Comparison of ENCODE assay signal across 15 cellular contexts in the genomic region with DNA sequence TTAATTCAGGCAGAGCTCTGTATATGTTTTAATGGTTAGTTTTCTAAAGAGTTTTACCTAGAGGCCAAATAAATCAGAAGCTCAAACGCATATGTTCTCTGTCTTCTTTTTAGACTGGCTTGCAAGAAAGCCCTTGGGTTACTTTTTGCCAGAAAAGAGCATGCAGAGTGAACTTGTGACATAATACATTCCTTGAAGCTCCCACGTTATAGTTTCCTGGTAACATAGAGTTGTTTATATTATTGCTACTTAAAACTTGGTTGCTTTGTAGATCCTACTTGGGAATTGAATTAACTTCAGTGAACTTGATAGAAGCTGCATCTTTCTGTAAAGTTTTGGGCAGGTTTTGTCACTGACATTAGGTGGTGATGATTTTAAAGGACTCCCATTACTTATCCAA.
A peak's percentile ranks its signal among the peaks of the same experiment; 100 is the strongest.
DNase-seq lines count a peak whose midpoint lies in the region; ATAC-seq, FAIRE-seq and TF ChIP-seq lines count a peak whose summit lies in the region.
"Had no signal": no experiment of that assay in that cellular context is flagged by ENCODE, and none has a peak within 500 bp of the region (broad histone marks: within the 10 kb centered on the region; RNA-seq: fewer than 3 reads in every experiment).

No MANE protein-coding gene starts in this region.

- H2AFZ ChIP-seq in IMR-90 (replicated peaks; ENCODE audit: low read length, poor library complexity) (no peak overlapping the region), mammary epithelial cell (ENCODE audit: low read depth, low read length) (no peak overlapping the region), hepatocyte (no peak overlapping the region)

- no peak overlapping the region for H4K5ac ChIP-seq in IMR-90 (ENCODE audit: low read depth, low read length)

- in situ Hi-C loops in IMR-90 (cut with MboI; ENCODE audit: low sequenced_read_pairs) (no loop called here), mammary epithelial cell (cut with MboI; ENCODE audit: low sequenced_read_pairs in 2 of 2) (no loop called here)

- H3K36me3 ChIP-seq in IMR-90 (ENCODE audit: control insufficient read depth, insufficient read depth, low read length) (peaks cover 15% of the 10 kb centered on the region), mammary epithelial cell (ENCODE audit: insufficient read depth, low read length) (peaks cover 15% of the 10 kb centered on the region), hepatocyte (replicated peaks; ENCODE audit: insufficient read depth, low read depth) (no peaks in the 10 kb centered on the region), subcutaneous abdominal adipose tissue (ENCODE audit: control insufficient read depth in 5 of 5, insufficient read depth in 5 of 5, low read length in 5 of 5) (peaks cover 0 to 13% (median 4%) of the 10 kb centered on the region in 5 donors)
- H3K36me3 ChIP-seq: tibial nerve had no signal

- H2BK5ac ChIP-seq in IMR-90 (ENCODE audit: low read depth, low read length, poor library complexity, severe bottlenecking), result no peak overlapping the region

- H4K91ac ChIP-seq in IMR-90 (ENCODE audit: insufficient read depth, low read depth, low read length), result no peak overlapping the region

- H3K27ac ChIP-seq in IMR-90 (ENCODE audit: insufficient read depth, low read length) (no peak overlapping the region; the same call in 1 of the 2 replicates), mammary epithelial cell (ENCODE audit: insufficient read depth, low read depth, low read length) (peak overlapping the region; percentile 1), hepatocyte (peak overlapping the region; percentile 59), subcutaneous abdominal adipose tissue (ENCODE audit: low read depth, low read length) (peak overlapping the region; percentile 49)
- H3K27ac ChIP-seq: tibial nerve, VCaP had no signal

- H2AK5ac ChIP-seq in IMR-90 (ENCODE audit: low read depth, low read length), result no peak overlapping the region

- no peak overlapping the region for H3K18ac ChIP-seq in IMR-90 (ENCODE audit: low read depth, low read length)

- H3K9ac ChIP-seq in IMR-90 (ENCODE audit: low read depth, low read length) (no peak overlapping the region), mammary epithelial cell (ENCODE audit: insufficient read depth, low read length) (no peak overlapping the region), subcutaneous abdominal adipose tissue (ENCODE audit: low read length in 5 of 5) (peak overlapping the region in 1 of 5 donors; percentile 26)

- H4K8ac ChIP-seq in IMR-90 (ENCODE audit: low read depth in 2 of 2, low read length in 2 of 2), result no peak overlapping the region

- no peaks in the 10 kb centered on the region for H3K9me2 ChIP-seq in hepatocyte (replicated peaks; ENCODE audit: insufficient read depth)

- TF ChIP-seq CTCF in IMR-90 (conservative IDR thresholded peaks at IDR 0.05; ENCODE audit: low read depth, low read length), result no peak
- TF ChIP-seq CTCF in mammary epithelial cell (conservative IDR thresholded peaks at IDR 0.05 in 1 of 2, IDR thresholded peaks at IDR 0.05 in 1 of 2; ENCODE audit: extremely low read depth in 1 of 2, insufficient read depth in 1 of 2, low read depth in 1 of 2, low read length in 2 of 2), result no peak
- no peak for TF ChIP-seq CTCF in hepatocyte (IDR thresholded peaks at IDR 0.05; ENCODE audit: poor library complexity)
- no peak for TF ChIP-seq CTCF in GM10266 (IDR thresholded peaks at IDR 0.05; ENCODE audit: control insufficient read depth, insufficient read depth, low read depth, missing control alignments)

- H3K27me3 ChIP-seq in IMR-90 (ENCODE audit: control insufficient read depth, insufficient read depth, low read length) (no peaks in the 10 kb centered on the region), mammary epithelial cell (ENCODE audit: insufficient read depth, low read length) (no peaks in the 10 kb centered on the region), hepatocyte (no peaks in the 10 kb centered on the region), subcutaneous abdominal adipose tissue (ENCODE audit: control insufficient read depth in 5 of 5, insufficient read depth in 4 of 5, low read length in 5 of 5) (no peaks in the 10 kb centered on the region)
- H3K27me3 ChIP-seq: tibial nerve had no signal

- H2BK15ac ChIP-seq in IMR-90 (ENCODE audit: low read depth, low read length), result no peak overlapping the region

- H3K4me1 ChIP-seq in IMR-90 (ENCODE audit: control insufficient read depth, insufficient read depth, low read length) (peaks cover 32% of the 10 kb centered on the region), mammary epithelial cell (ENCODE audit: insufficient read depth, low read length) (peaks cover 7% of the 10 kb centered on the region), hepatocyte (ENCODE audit: insufficient read depth) (peaks cover 23% of the 10 kb centered on the region), subcutaneous abdominal adipose tissue (ENCODE audit: control insufficient read depth in 5 of 5, insufficient read depth in 5 of 5, low read length in 5 of 5) (peaks cover 6 to 57% (median 33%) of the 10 kb centered on the region in 5 donors)

- peak overlapping the region; percentile 52 for H3K4me2 ChIP-seq in IMR-90 (ENCODE audit: low read depth, low read length)
- H3K4me2 ChIP-seq in mammary epithelial cell (ENCODE audit: insufficient read depth, low read depth, low read length), result no peak overlapping the region
- H3K4me2 ChIP-seq in hepatocyte, result no peak overlapping the region

- POLR2A ChIA-PET in IMR-90 (lab: Charles Lee; ENCODE audit: unreplicated experiment), result interaction anchor here (0.6 kb wide), 1 partner anchor 21 kb away, joined by 8 read pairs; no protein-coding TSS in a partner anchor

- H2AK9ac ChIP-seq in IMR-90 (replicated peaks; ENCODE audit: low read depth, low read length, poor library complexity), result no peak overlapping the region

- H3K14ac ChIP-seq in IMR-90 (replicated peaks; ENCODE audit: low read depth, low read length), result no peak overlapping the region

- peaks cover 83% of the 10 kb centered on the region for H4K20me1 ChIP-seq in IMR-90 (ENCODE audit: insufficient read depth, low read length)
- no peaks in the 10 kb centered on the region for H4K20me1 ChIP-seq in mammary epithelial cell (ENCODE audit: insufficient read depth, low read length)
- no peaks in the 10 kb centered on the region for H4K20me1 ChIP-seq in hepatocyte (ENCODE audit: insufficient read depth, poor library complexity, severe bottlenecking)

- dilution Hi-C loops in IMR-90 (cut with HindIII; ENCODE audit: low sequenced_read_pairs, unreplicated experiment), result no loop called here
- dilution Hi-C loops in mammary epithelial cell (cut with HindIII; ENCODE audit: low sequenced_read_pairs), result no loop called here

- H3K23ac ChIP-seq in IMR-90 (ENCODE audit: low read depth, low read length), result no peak overlapping the region

- FAIRE-seq in frontal cortex (lab: Jason Lieb, UNC), result no peak

- ATAC-seq in IMR-90 (ENCODE audit: low read depth) (peak; percentile 19; the same call in 1 of the 2 replicates), GM21515 (IDR thresholded peaks at IDR 0.05; ENCODE audit: unreplicated experiment) (no peak)
- ATAC-seq: natural killer cell treated with Interleukin-12 subunit alpha and Interleukin-12 subunit beta and Interleukin-15 and Interleukin-18, amount 100 ng/mL, for 72 hours had no signal

- H3K9me3 ChIP-seq in IMR-90 (ENCODE audit: control insufficient read depth, insufficient read depth, low read length), result no peaks in the 10 kb centered on the region
- no peaks in the 10 kb centered on the region for H3K9me3 ChIP-seq in mammary epithelial cell (replicated peaks; ENCODE audit: insufficient read depth, low read length)
- no peaks in the 10 kb centered on the region for H3K9me3 ChIP-seq in hepatocyte (ENCODE audit: low read depth)
- H3K9me3 ChIP-seq in subcutaneous abdominal adipose tissue (ENCODE audit: control insufficient read depth in 5 of 5, low read length in 5 of 5), result no peaks in the 10 kb centered on the region
- H3K9me3 ChIP-seq: tibial nerve had no signal

- intact Hi-C loops in IMR-90 (cut with micrococcal nuclease), result loop anchor here (2.0 kb wide), 1 partner anchor 54 kb away; no protein-coding TSS in a partner anchor
- intact Hi-C loops in mammary epithelial cell (cut with micrococcal nuclease), result no loop called here

- peak; percentile 90 for DNase-seq in IMR-90
- DNase-seq in mammary epithelial cell, result no peak
- DNase-seq in hepatocyte (ENCODE audit: low spot score), result no peak
- no peak for DNase-seq in activated gamma-delta T cell treated with Interleukin-2 at 50 U/mL for 16 hours
- DNase-seq in GM10266 (ENCODE audit: extremely low spot score), result no peak
- no peak for DNase-seq in frontal cortex (ENCODE audit: low spot score in 2 of 2)
- DNase-seq: activated naive CD4-positive, alpha-beta T cell treated with anti-CD3 and anti-CD28 coated beads for 36 hours; CD8-positive, alpha-beta memory T cell; NCI-H1092; stimulated activated CD4-positive, alpha-beta T cell treated with anti-CD3 and anti-CD28 coated beads, Interleukin-2, amount 100 ng/mL, for 24 hours had no signal

- whole genome bisulfite sequencing in IMR-90 (ENCODE audit: extremely low coverage in 2 of 2, insufficient read length in 1 of 2), 2 experiments, result no CpG with 5 or more reads among the region's 2 CpGs
- WGBS in mammary epithelial cell (ENCODE audit: low coverage, missing lambda C conversion rate), result 20% methylated on average over 2 of the region's 2 CpGs
- WGBS in hepatocyte (ENCODE audit: low lambda C conversion rate, missing lambda C conversion rate), result 28% methylated on average over 2 of the region's 2 CpGs

- no peak overlapping the region for H2BK120ac ChIP-seq in IMR-90 (ENCODE audit: low read depth, low read length)

- no peak overlapping the region for H3K56ac ChIP-seq in IMR-90 (ENCODE audit: extremely low read depth, insufficient read depth, low read length)

- no peak overlapping the region for H2BK20ac ChIP-seq in IMR-90 (ENCODE audit: low read depth, low read length)

- peaks cover 22 to 78% of the 10 kb centered on the region in 2 experiments for H3K79me1 ChIP-seq in IMR-90 (ENCODE audit: low read depth in 1 of 2, low read length in 2 of 2)

- H3K9me1 ChIP-seq in IMR-90 (ENCODE audit: insufficient read depth, low read length), result peaks cover 38% of the 10 kb centered on the region

- TF ChIP-seq RAD21 in IMR-90 (IDR thresholded peaks at IDR 0.05; ENCODE audit: low read length), result no peak

- no peak for TF ChIP-seq POLR2A in IMR-90 (IDR thresholded peaks at IDR 0.05; ENCODE audit: low read depth, low read length)

- H3K4ac ChIP-seq in IMR-90 (ENCODE audit: low read depth, low read length), result no peak overlapping the region

- CTCF ChIA-PET in IMR-90 (lab: Yijun Ruan, JAX) (no interaction called here), mammary epithelial cell (lab: Charles Lee; ENCODE audit: low non-redundant PET) (no interaction called here)

- no TSS peak for BruUV-seq in IMR-90 (replicated peaks; lab: Mats Ljungman, UMichigan)
- no TSS peak for BruUV-seq in mammary epithelial cell (replicated peaks; lab: Mats Ljungman, UMichigan)

- H3K4me3 ChIP-seq in IMR-90 (ENCODE audit: insufficient read depth, low read depth, low read length) (no peak overlapping the region), mammary epithelial cell (replicated peaks in 1 of 3; ENCODE audit: insufficient read depth in 1 of 3, low read depth in 2 of 3, low read length in 3 of 3) (no peak overlapping the region), hepatocyte (no peak overlapping the region), subcutaneous abdominal adipose tissue (ENCODE audit: low read depth in 1 of 5, low read length in 5 of 5) (no peak overlapping the region)
- H3K4me3 ChIP-seq: tibial nerve had no signal

- H3K79me2 ChIP-seq in mammary epithelial cell (ENCODE audit: insufficient read depth, low read length) (peaks cover 97% of the 10 kb centered on the region), hepatocyte (no peaks in the 10 kb centered on the region)
